Comparison of ENCODE assay signal across 8 cellular contexts in the genomic region with DNA sequence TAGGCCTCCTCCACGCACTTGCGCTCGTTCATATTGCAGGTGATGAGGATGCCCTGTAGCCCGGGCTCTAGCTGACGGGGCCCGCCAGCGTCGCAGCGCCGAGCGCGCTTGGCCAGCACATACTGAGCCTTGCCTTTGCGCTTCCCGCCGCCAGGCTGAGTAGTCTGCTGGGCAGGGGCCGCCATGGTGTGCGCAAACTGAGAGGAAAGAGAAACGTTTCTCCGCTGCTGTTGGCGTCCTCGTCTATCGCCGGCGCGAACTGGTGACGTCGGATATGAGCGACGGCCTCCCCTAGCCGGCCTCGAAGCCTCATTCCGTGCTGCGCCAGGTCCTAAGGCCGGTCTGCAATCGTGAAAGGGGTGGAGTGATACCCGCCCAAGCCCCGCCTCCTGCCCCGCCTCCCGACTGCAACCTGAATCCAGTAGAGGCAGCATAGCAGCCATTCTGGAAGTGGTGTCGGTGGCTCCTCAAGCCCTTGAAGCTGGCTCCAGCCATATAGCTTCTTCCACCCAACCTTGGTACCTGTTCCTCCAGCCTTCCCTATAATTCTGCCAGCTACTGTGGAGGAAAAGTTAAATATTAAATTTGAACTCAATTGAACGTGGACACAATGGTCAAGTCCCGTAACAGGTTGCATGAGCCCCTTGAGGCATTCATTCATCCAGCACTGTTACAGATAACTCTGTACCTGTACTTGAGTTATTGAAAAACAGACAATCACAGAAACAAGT. TPM values are rescaled to one million over a fixed set of nuclear protein-coding genes. Genes with fewer than 3 reads are reported as not detected.
DNase-seq lines count a peak whose midpoint lies in the region; ATAC-seq and TF ChIP-seq lines count a peak whose summit lies in the region.

A gene with protein sequence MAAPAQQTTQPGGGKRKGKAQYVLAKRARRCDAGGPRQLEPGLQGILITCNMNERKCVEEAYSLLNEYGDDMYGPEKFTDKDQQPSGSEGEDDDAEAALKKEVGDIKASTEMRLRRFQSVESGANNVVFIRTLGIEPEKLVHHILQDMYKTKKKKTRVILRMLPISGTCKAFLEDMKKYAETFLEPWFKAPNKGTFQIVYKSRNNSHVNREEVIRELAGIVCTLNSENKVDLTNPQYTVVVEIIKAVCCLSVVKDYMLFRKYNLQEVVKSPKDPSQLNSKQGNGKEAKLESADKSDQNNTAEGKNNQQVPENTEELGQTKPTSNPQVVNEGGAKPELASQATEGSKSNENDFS (minus strand): TSS at position 264 of the 731 bp plus-strand sequence. CDS start 79 bp downstream, at position 185.

- H3K9me3 ChIP-seq in osteoblast (ENCODE audit: low read depth, low read length) (no peaks in the 10 kb centered on the region), testis (no peaks in the 10 kb centered on the region)

- whole genome bisulfite sequencing in testis, 2 donors, result 4 to 7% methylated on average over 21 to 41 of the region's 42 CpGs

- ATAC-seq in HG02610 (IDR thresholded peaks at IDR 0.05; ENCODE audit: unreplicated experiment), result peak; percentile 86
- peak; percentile 94 to 97 for ATAC-seq in activated naive CD4-positive, alpha-beta T cell treated with anti-CD3 and anti-CD28 coated beads, Interleukin-2, amount 50 U/mL, for 72 hours

- peaks cover 7 to 18% of the 10 kb centered on the region in 2 donors for H3K36me3 Mint-ChIP-seq in activated naive CD4-positive, alpha-beta T cell treated with anti-CD3 and anti-CD28 coated beads, Interleukin-2, amount 50 U/mL, for 72 hours

- H3K27ac ChIP-seq in osteoblast (ENCODE audit: low read depth, low read length) (peak within 1 kb of the TSS; percentile 95), testis (peak within 1 kb of the TSS; percentile 95 to 99)

- intact Hi-C loops in testis (cut with DNase I; ENCODE audit: low total_unique reads), result no loop called here

- H2AFZ ChIP-seq in osteoblast (ENCODE audit: low read length), result peak within 1 kb of the TSS; percentile 100

- H3K4me1 ChIP-seq in osteoblast (ENCODE audit: insufficient read depth, low read length) (peaks cover 11% of the 10 kb centered on the region), testis (peaks cover 16% of the 10 kb centered on the region)

- H3K9me3 Mint-ChIP-seq in activated naive CD4-positive, alpha-beta T cell treated with anti-CD3 and anti-CD28 coated beads, Interleukin-2, amount 50 U/mL, for 72 hours, result no peaks in the 10 kb centered on the region

- H3K27me3 ChIP-seq in osteoblast (ENCODE audit: insufficient read depth, low read length) (no peaks in the 10 kb centered on the region), testis (no peaks in the 10 kb centered on the region)

- H3K4me3 ChIP-seq in osteoblast (ENCODE audit: insufficient read depth, low read length) (peak within 1 kb of the TSS; percentile 100), testis (peak within 1 kb of the TSS; percentile 90 to 97)

- peak within 1 kb of the TSS; percentile 95 to 96 for H3K27ac Mint-ChIP-seq in activated naive CD4-positive, alpha-beta T cell treated with anti-CD3 and anti-CD28 coated beads, Interleukin-2, amount 50 U/mL, for 72 hours

- peak within 1 kb of the TSS; percentile 96 for H3K4me2 ChIP-seq in osteoblast (ENCODE audit: insufficient read depth, low read length)

- peak; percentile 15 for TF ChIP-seq POLR2A in testis (IDR thresholded peaks at IDR 0.05)

- peaks cover 31% of the 10 kb centered on the region for H4K20me1 ChIP-seq in osteoblast (ENCODE audit: insufficient read depth, low read length)

- TF ChIP-seq CTCF in GM10266 (IDR thresholded peaks at IDR 0.05; ENCODE audit: control insufficient read depth, insufficient read depth, low read depth, missing control alignments) (no peak), osteoblast (IDR thresholded peaks at IDR 0.05; ENCODE audit: extremely low read depth, low read depth, low read length) (no peak), testis (IDR thresholded peaks at IDR 0.05) (peak in 1 of 3 experiments; percentile 13)

- H3K79me2 ChIP-seq in osteoblast (ENCODE audit: insufficient read depth, low read length), result peaks cover 36% of the 10 kb centered on the region

- H3K36me3 ChIP-seq in osteoblast (ENCODE audit: insufficient read depth, low read length) (peaks cover 21% of the 10 kb centered on the region), testis (ENCODE audit: low read depth, missing control alignments) (no peaks in the 10 kb centered on the region)

- DNase-seq in GM10266 (ENCODE audit: extremely low spot score) (peak; percentile 93), NCI-H1092 treated with DMSO at 0.1 percent for 48 hours (lab: John Stamatoyannopoulos, UW) (peak; percentile 93), SKM-1 (lab: John Stamatoyannopoulos, UW; ENCODE audit: unreplicated experiment) (peak; percentile 80), glomerular visceral epithelial cell (ENCODE audit: extremely low spot score) (peak; percentile 92), osteoblast (ENCODE audit: insufficient read length, low spot score, missing footprints) (peak; percentile 98), testis (peak; percentile 97)
- peak; percentile 92 to 93 for DNase-seq in activated naive CD4-positive, alpha-beta T cell treated with anti-CD3 and anti-CD28 coated beads, Interleukin-2, amount 50 U/mL, for 72 hours (ENCODE audit: low spot score in 2 of 2)

RNA-seq across cellular contexts. Expression of the gene that starts here (rescaled TPM):
- 10 to 100 TPM; 40.4 to 42.5 TPM for total RNA-seq in activated naive CD4-positive, alpha-beta T cell treated with anti-CD3 and anti-CD28 coated beads, Interleukin-2, amount 50 U/mL, for 72 hours
- total RNA-seq in osteoblast, result 78.9 and 82.5 TPM in 2 replicates
- 100 to 1,000 TPM; 100 to 111 TPM for total RNA-seq in testis
- 35.0 TPM for polyA plus RNA-seq in testis (ENCODE audit: insufficient read depth, low read depth, low replicate concordance)

Comparison
In these comparisons a context has a peak if more than half of its experiments do, and no peak if none do; other contexts are left out.
1. Peak in every context shown above with its lines: DNase-seq, ATAC-seq, H3K4me3 ChIP-seq and H3K27ac ChIP-seq.